ENCODE assay signal across 10 cellular contexts in the genomic region with DNA sequence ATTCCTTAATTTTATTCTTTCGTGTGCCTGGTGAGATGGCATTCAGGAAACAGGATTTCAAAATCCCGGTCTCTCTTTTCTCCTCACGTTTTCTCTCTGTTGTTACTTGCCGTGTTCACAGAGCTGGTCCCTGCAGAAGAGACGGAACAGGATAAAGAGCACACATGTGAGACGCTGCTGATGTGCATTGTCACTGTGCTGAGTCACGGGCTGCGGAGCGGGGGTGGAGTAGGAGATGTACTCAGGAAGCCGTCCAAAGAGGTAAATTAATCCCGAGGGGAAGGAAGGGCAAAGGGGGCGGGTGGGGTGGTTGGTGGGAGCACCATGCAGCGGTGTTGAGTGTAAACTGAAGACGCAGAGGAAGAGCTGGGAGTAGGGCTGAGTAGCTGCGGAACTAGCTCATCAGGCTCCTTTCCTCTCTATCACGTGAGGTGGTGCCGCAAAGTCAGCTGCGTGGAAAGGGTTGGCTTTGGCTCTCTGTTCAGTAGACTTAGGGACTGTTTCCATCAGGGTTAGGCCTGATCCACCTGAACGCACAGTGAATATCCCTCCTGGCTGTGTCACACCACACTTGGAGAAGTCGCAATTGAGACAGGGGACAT.
DNase-seq lines count a peak whose midpoint lies in the region; ATAC-seq, FAIRE-seq and TF ChIP-seq lines count a peak whose summit lies in the region.
"Had no signal": no experiment of that assay in that cellular context is flagged by ENCODE, and none has a peak within 500 bp of the region (broad histone marks: within the 10 kb centered on the region; RNA-seq: fewer than 3 reads in every experiment).

No MANE protein-coding gene starts in this region.

- peaks cover 10% of the 10 kb centered on the region for H3K9me3 Mint-ChIP-seq in neural crest cell

- peak; percentile 69 for DNase-seq in Caki2 (ENCODE audit: low read depth)
- peak; percentile 83 for DNase-seq in SHP77 treated with DMSO at 0.1 percent for 48 hours (lab: John Stamatoyannopoulos, UW)
- no peak for DNase-seq in neural crest cell (ENCODE audit: low read depth, low spot score)
- DNase-seq in prostate gland (ENCODE audit: low spot score) = no peak
- DNase-seq in D721Med (ENCODE audit: insufficient read length, low spot score) = no peak
- no peak for DNase-seq in transverse colon
- DNase-seq: activated effector memory CD4-positive, alpha-beta T cell treated with anti-CD3 and anti-CD28 coated beads, Interleukin-2, amount 50 U/mL, for 16 hours; CD8-positive, alpha-beta T cell had no signal

- H3K4me3 Mint-ChIP-seq in neural crest cell = no peak overlapping the region
- H3K4me3 Mint-ChIP-seq: CD8-positive, alpha-beta T cell had no signal

- peaks cover 21% of the 10 kb centered on the region for H3K36me3 Mint-ChIP-seq in neural crest cell (ENCODE audit: low read depth)

- WGBS in gastroesophageal sphincter (ENCODE audit: low coverage in 1 of 2), 2 donors = 64 to 79% methylated on average over 13 to 15 of the region's 20 CpGs
- 77% methylated on average over 20 of the region's 20 CpGs for WGBS in prostate gland
- WGBS in transverse colon (ENCODE audit: low coverage in 1 of 2), 2 donors = 83 to 89% methylated on average over 17 to 20 of the region's 20 CpGs

- in situ Hi-C loops in Caki2 (cut with HindIII; ENCODE audit: low pct_unique_long_range_greater_than_20kb, low sequenced_read_pairs) = no loop called here
- in situ Hi-C loops in transverse colon (cut with MboI; ENCODE audit: low pct_ligation_motif_present in 1 of 4, low pct_unique_long_range_greater_than_20kb in 1 of 4, low sequenced_read_pairs in 3 of 4) = no loop called here

- H3K36me3 ChIP-seq in gastroesophageal sphincter (peaks cover 0 to 78% of the 10 kb centered on the region in 2 donors), prostate gland (no peaks in the 10 kb centered on the region), transverse colon (no peaks in the 10 kb centered on the region)

- no peak for TF ChIP-seq CTCF in gastroesophageal sphincter (IDR thresholded peaks at IDR 0.05)
- TF ChIP-seq CTCF in neural crest cell (conservative IDR thresholded peaks at IDR 0.05) = no peak
- no peak for TF ChIP-seq CTCF in prostate gland (IDR thresholded peaks at IDR 0.05)
- TF ChIP-seq CTCF in D721Med (IDR thresholded peaks at IDR 0.05; ENCODE audit: insufficient read depth, missing control alignments) = no peak
- TF ChIP-seq CTCF in transverse colon (IDR thresholded peaks at IDR 0.05) = no peak

- TF ChIP-seq POLR2A in gastroesophageal sphincter (IDR thresholded peaks at IDR 0.05) (no peak), prostate gland (IDR thresholded peaks at IDR 0.05) (no peak), transverse colon (IDR thresholded peaks at IDR 0.05) (no peak)

- H3K4me1 ChIP-seq in gastroesophageal sphincter (peaks cover 0 to 31% (median 8%) of the 10 kb centered on the region in 3 donors), prostate gland (replicated peaks) (no peaks in the 10 kb centered on the region), transverse colon (no peaks in the 10 kb centered on the region)

- TF ChIP-seq EP300 in gastroesophageal sphincter (IDR thresholded peaks at IDR 0.05) (no peak), transverse colon (IDR thresholded peaks at IDR 0.05; ENCODE audit: low read depth) (no peak)

- peaks cover 0 to 5% (median 0%) of the 10 kb centered on the region in 3 donors for H3K9me3 ChIP-seq in gastroesophageal sphincter
- no peaks in the 10 kb centered on the region for H3K9me3 ChIP-seq in prostate gland
- H3K9me3 ChIP-seq in transverse colon = no peaks in the 10 kb centered on the region

- no peaks in the 10 kb centered on the region for H3K27me3 Mint-ChIP-seq in neural crest cell (ENCODE audit: low read depth)

- intact Hi-C loops in prostate gland (cut with DNase I) (no loop called here), transverse colon (cut with DNase I; ENCODE audit: low total_unique reads) (no loop called here)

- no peak overlapping the region for H3K4me3 ChIP-seq in gastroesophageal sphincter
- H3K4me3 ChIP-seq in prostate gland = no peak overlapping the region
- no peak overlapping the region for H3K4me3 ChIP-seq in transverse colon

- no peaks in the 10 kb centered on the region for H3K27me3 ChIP-seq in gastroesophageal sphincter
- no peaks in the 10 kb centered on the region for H3K27me3 ChIP-seq in prostate gland (replicated peaks; ENCODE audit: insufficient read depth)
- H3K27me3 ChIP-seq in transverse colon = no peaks in the 10 kb centered on the region

- H3K4me1 Mint-ChIP-seq in neural crest cell = peaks cover 8% of the 10 kb centered on the region

- no peak for FAIRE-seq in D721Med (lab: Jason Lieb, UNC)

- peak overlapping the region in 3 of 4 donors; percentile 46 to 61 (median 61) for H3K27ac ChIP-seq in gastroesophageal sphincter
- no peak overlapping the region for H3K27ac ChIP-seq in prostate gland
- H3K27ac ChIP-seq in transverse colon = no peak overlapping the region

- ATAC-seq in gastroesophageal sphincter (peak; percentile 69), HG03196 (IDR thresholded peaks at IDR 0.05; ENCODE audit: unreplicated experiment) (no peak)
- ATAC-seq: CD8-positive, alpha-beta T cell had no signal

- peak overlapping the region; percentile 98 for H3K27ac Mint-ChIP-seq in neural crest cell (ENCODE audit: unreplicated experiment)
- H3K27ac Mint-ChIP-seq: CD8-positive, alpha-beta T cell had no signal

Comparison
In these comparisons a context has a peak if more than half of its experiments do, and no peak if none do; other contexts are left out.
1. DNase-seq: peak in Caki2 (single experiment) and SHP77 treated with DMSO at 0.1 percent for 48 hours (single experiment); none in neural crest cell (single experiment), prostate gland (single experiment), D721Med (single experiment) and transverse colon (single experiment).
2. H3K27ac ChIP-seq: peak in gastroesophageal sphincter (3 of 4); none in prostate gland (0 of 2) and transverse colon (0 of 4).